ENCODE assay signal across 8 cellular contexts in genomic region chr7:22821702-22822485, GRCh38. TPM values are rescaled to one million over a fixed set of nuclear protein-coding genes. Genes with fewer than 3 reads are reported as not detected.
DNase-seq lines count a peak whose midpoint lies in the region; ATAC-seq and TF ChIP-seq lines count a peak whose summit lies in the region.

No MANE protein-coding gene starts in this region.

- H3K9me2 ChIP-seq in hepatocyte (replicated peaks; ENCODE audit: insufficient read depth), result no peaks in the 10 kb centered on the region

- H4K20me1 ChIP-seq in hepatocyte (ENCODE audit: insufficient read depth, poor library complexity, severe bottlenecking), result no peaks in the 10 kb centered on the region

- H3K27ac ChIP-seq in hepatocyte, result peak overlapping the region; percentile 69

- H3K36me3 ChIP-seq in Caco-2 (ENCODE audit: control insufficient read depth, insufficient read depth, low read length) (no peaks in the 10 kb centered on the region), hepatocyte (replicated peaks; ENCODE audit: insufficient read depth, low read depth) (no peaks in the 10 kb centered on the region)

- H3K9me3 ChIP-seq in Caco-2 (no peaks in the 10 kb centered on the region), hepatocyte (ENCODE audit: low read depth) (no peaks in the 10 kb centered on the region)

- 5% methylated on average over 18 of the region's 18 CpGs for WGBS in hepatocyte (ENCODE audit: low lambda C conversion rate, missing lambda C conversion rate)

- H3K4me1 ChIP-seq in Caco-2 (peaks cover 8% of the 10 kb centered on the region; the same call in 1 of the 2 replicates), hepatocyte (ENCODE audit: insufficient read depth) (peaks cover 12% of the 10 kb centered on the region)

- TSS peak; percentile 68 for BruUV-seq in Caco-2 (replicated peaks; lab: Mats Ljungman, UMichigan)

- H3K9me3 Mint-ChIP-seq in Caco-2 (ENCODE audit: unreplicated experiment), result no peaks in the 10 kb centered on the region
- peaks cover 0 to 3% of the 10 kb centered on the region in 2 donors for H3K9me3 Mint-ChIP-seq in activated naive CD4-positive, alpha-beta T cell treated with anti-CD3 and anti-CD28 coated beads, Interleukin-2, amount 50 U/mL, for 72 hours

- POLR2A ChIA-PET in Caco-2 (lab: Charles Lee), result interaction anchor here (0.7 kb wide), 1 partner anchor 176 kb away, joined by 6 read pairs; no protein-coding TSS in a partner anchor

- H3K4me3 ChIP-seq in Caco-2 (ENCODE audit: low read depth, low read length) (peak overlapping the region; percentile 89), hepatocyte (peak overlapping the region; percentile 62), skeletal muscle cell (ENCODE audit: low read depth, low read length) (peak overlapping the region; percentile 97)

- no peaks in the 10 kb centered on the region for H3K27me3 Mint-ChIP-seq in Caco-2 (ENCODE audit: insufficient read depth, unreplicated experiment)

- no peak for DNase-seq in Caco-2
- peak; percentile 5 for DNase-seq in HK-2 (ENCODE audit: unreplicated experiment)
- DNase-seq in activated naive CD4-positive, alpha-beta T cell treated with anti-CD3 and anti-CD28 coated beads, Interleukin-2, amount 50 U/mL, for 72 hours (ENCODE audit: low spot score in 2 of 2), result no peak
- peak; percentile 15 for DNase-seq in hepatocyte (ENCODE audit: low spot score)
- DNase-seq in skeletal muscle cell (ENCODE audit: low read depth), result no peak
- no peak for DNase-seq in SW 1271 (lab: John Stamatoyannopoulos, UW)
- no peak for DNase-seq in omental fat pad (ENCODE audit: low spot score)

- peaks cover 24% of the 10 kb centered on the region for H3K4me1 Mint-ChIP-seq in Caco-2 (ENCODE audit: low read depth, unreplicated experiment)

- CTCF ChIA-PET in Caco-2 (lab: Charles Lee), result interaction anchor here (0.9 to 1.4 kb wide), 3 partner anchors 35 to 262 kb away, joined by 3 to 5 read pairs (median 4); no protein-coding TSS in a partner anchor

- H3K27me3 ChIP-seq in Caco-2 (replicated peaks; ENCODE audit: control insufficient read depth, insufficient read depth, low read length) (no peaks in the 10 kb centered on the region), hepatocyte (no peaks in the 10 kb centered on the region)

- H3K4me2 ChIP-seq in hepatocyte, result peak overlapping the region; percentile 95

- peak overlapping the region; percentile 98 for H3K27ac Mint-ChIP-seq in Caco-2 (ENCODE audit: unreplicated experiment)
- H3K27ac Mint-ChIP-seq in activated naive CD4-positive, alpha-beta T cell treated with anti-CD3 and anti-CD28 coated beads, Interleukin-2, amount 50 U/mL, for 72 hours, result peak overlapping the region; percentile 98 to 99

- H3K79me2 ChIP-seq in hepatocyte, result peaks cover 39% of the 10 kb centered on the region

- H3K36me3 Mint-ChIP-seq in Caco-2 (ENCODE audit: insufficient read depth, unreplicated experiment), result peaks cover 28% of the 10 kb centered on the region
- peaks cover 8 to 22% of the 10 kb centered on the region in 2 donors for H3K36me3 Mint-ChIP-seq in activated naive CD4-positive, alpha-beta T cell treated with anti-CD3 and anti-CD28 coated beads, Interleukin-2, amount 50 U/mL, for 72 hours

- peak overlapping the region; percentile 95 for H3K4me3 Mint-ChIP-seq in Caco-2 (ENCODE audit: unreplicated experiment)

- ATAC-seq in activated naive CD4-positive, alpha-beta T cell treated with anti-CD3 and anti-CD28 coated beads, Interleukin-2, amount 50 U/mL, for 72 hours, result peak in 1 of 2 donors; percentile 21
- ATAC-seq in HG03045 (IDR thresholded peaks at IDR 0.05; ENCODE audit: unreplicated experiment) (no peak), omental fat pad (ENCODE audit: low FRiP score) (no peak)

- intact Hi-C loops in Caco-2 (cut with micrococcal nuclease; ENCODE audit: unreplicated experiment), result loop anchor here (1.0 to 5.0 kb wide), 4 partner anchors 36 to 235 kb away; partner anchors contain the start of gene HYCC1

- TF ChIP-seq CTCF in Caco-2 (IDR thresholded peaks at IDR 0.05; ENCODE audit: insufficient read depth in 1 of 2, low read depth in 1 of 2, low read length in 1 of 2, severe bottlenecking in 1 of 2, unreplicated experiment in 1 of 2), result no peak
- TF ChIP-seq CTCF in hepatocyte (IDR thresholded peaks at IDR 0.05; ENCODE audit: poor library complexity), result no peak
- TF ChIP-seq CTCF in omental fat pad (IDR thresholded peaks at IDR 0.05), result no peak

- H2AFZ ChIP-seq in hepatocyte, result peak overlapping the region; percentile 49

RNA-seq across cellular contexts. Expression of gene TOMM7, which starts 0.8 kb away (rescaled TPM):
- total RNA-seq in Caco-2 (2022) (192 and 220 TPM in 2 replicates), hepatocyte (115 and 215 TPM in 2 replicates), omental fat pad (100 to 1,000 TPM; 139 to 212 (median 163) TPM)
- total RNA-seq in activated naive CD4-positive, alpha-beta T cell treated with anti-CD3 and anti-CD28 coated beads, Interleukin-2, amount 50 U/mL, for 72 hours, result 100 to 1,000 TPM; 270 to 281 TPM
- polyA plus RNA-seq in hepatocyte, result 322 and 366 TPM in 2 replicates

Comparison
In these comparisons a context has a peak if more than half of its experiments do, and no peak if none do; other contexts are left out.
1. DNase-seq: peak in HK-2 (single experiment) and hepatocyte (single experiment); none in Caco-2 (0 of 2), activated naive CD4-positive, alpha-beta T cell treated with anti-CD3 and anti-CD28 coated beads, Interleukin-2, amount 50 U/mL, for 72 hours (0 of 2), skeletal muscle cell (single experiment), SW 1271 (0 of 2) and omental fat pad (single experiment).
2. Peak in every context shown above with its lines, with median percentiles within 50 percentile points of each other: H3K4me3 ChIP-seq.